In genomic region chr2:215767625-215768024, GRCh38 we compare ENCODE assay signal across 26 cellular contexts.
"Had no signal": no experiment of that assay in that cellular context is flagged by ENCODE, and none has a peak within 500 bp of the region (broad histone marks: within the 10 kb centered on the region; RNA-seq: fewer than 3 reads in every experiment).

No MANE protein-coding gene starts in this region.

- H3K9me3 ChIP-seq: testis, thyroid gland, tibial artery, upper lobe of right lung, uterus, vagina had no signal

- H3K27me3 ChIP-seq: suprapubic skin, testis, thyroid gland, tibial artery, tibial nerve, transverse colon, upper lobe of left lung, upper lobe of right lung, uterus, vagina had no signal

- H3K27ac ChIP-seq: suprapubic skin, testis, thoracic aorta, thyroid gland, tibial artery, tibial nerve, transverse colon, upper lobe of left lung, upper lobe of right lung, uterus, vagina had no signal

- ATAC-seq: stimulated activated effector memory CD8-positive, alpha-beta T cell treated with anti-CD3 and anti-CD28 coated beads, Interleukin-12 subunit alpha, Interleukin-12 subunit beta, amount 100 ng/mL, for 72 hours; stimulated activated memory B cell treated with anti-CD40 and anti-IgM and Interleukin-4, amounts not matched to agents 10 μg/mL and 1 μg/mL and 100 μg/mL, for 72 hours; stimulated activated naive B cell treated with anti-CD40 and anti-IgM and Interleukin-4, amounts not matched to agents 10 μg/mL and 1 μg/mL and 100 μg/mL, for 72 hours; stimulated activated naive CD8-positive, alpha-beta T cell treated with anti-CD3 and anti-CD28 coated beads, Interleukin-15, amount 100 ng/mL, for 72 hours; stimulated activated naive CD8-positive, alpha-beta T cell treated with anti-CD3 and anti-CD28 coated beads, Interleukin-15, Interleukin-2, amounts not matched to agents 100 U/mL and 50 U/mL, for 24 hours; upper lobe of right lung had no signal

- DNase-seq: stimulated activated CD4-positive, alpha-beta T cell treated with anti-CD3 and anti-CD28 coated beads, Interleukin-2, amount 100 ng/mL, for 48 hours; stimulated activated CD4-positive, alpha-beta T cell treated with anti-CD3 and anti-CD28 coated beads, Interleukin-4, amount 100 ng/mL, for 1 hour; stimulated activated CD4-positive, alpha-beta T cell treated with anti-CD3 and anti-CD28 coated beads, Interleukin-4, amount 100 ng/mL, for 24 hours; stimulated activated CD4-positive, alpha-beta T cell treated with anti-CD3 and anti-CD28 coated beads, Interleukin-4, amount 100 ng/mL, for 4 hours; stimulated activated CD8-positive, alpha-beta memory T cell treated with anti-CD3 and anti-CD28 coated beads, Interleukin-4, amount 100 ng/mL, for 48 hours; stimulated activated naive B cell treated with anti-CD40 and anti-IgM and Interleukin-4, amounts not matched to agents 10 μg/mL and 1 μg/mL and 100 μg/mL, for 72 hours; stimulated activated naive CD4-positive, alpha-beta T cell; stimulated activated naive CD4-positive, alpha-beta T cell treated with Interleukin-2 at 50 U/mL for 16 hours; stimulated activated naive CD8-positive, alpha-beta T cell treated with anti-CD3 and anti-CD28 coated beads, Interleukin-15, amount 100 ng/mL, for 72 hours; stimulated activated naive CD8-positive, alpha-beta T cell treated with anti-CD3 and anti-CD28 coated beads, Interleukin-15, Interleukin-2, amounts not matched to agents 100 U/mL and 50 U/mL, for 24 hours; substantia nigra; testis; thyroid gland; tibial artery; transverse colon; trophoblast cell; upper lobe of left lung; upper lobe of right lung; uterus had no signal

- H3K36me3 ChIP-seq: suprapubic skin, thoracic aorta, thyroid gland, tibial artery, tibial nerve, transverse colon, upper lobe of left lung, upper lobe of right lung, uterus, vagina had no signal

- H3K4me3 ChIP-seq: suprapubic skin, testis, thoracic aorta, thyroid gland, tibial artery, tibial nerve, transverse colon, upper lobe of left lung, upper lobe of right lung, uterus, vagina had no signal

- H3K4me1 ChIP-seq: suprapubic skin, upper lobe of left lung, upper lobe of right lung, uterus had no signal

- FAIRE-seq: urothelium cell line had no signal
